24 cellular contexts compared by ENCODE assay signal in the genomic region with DNA sequence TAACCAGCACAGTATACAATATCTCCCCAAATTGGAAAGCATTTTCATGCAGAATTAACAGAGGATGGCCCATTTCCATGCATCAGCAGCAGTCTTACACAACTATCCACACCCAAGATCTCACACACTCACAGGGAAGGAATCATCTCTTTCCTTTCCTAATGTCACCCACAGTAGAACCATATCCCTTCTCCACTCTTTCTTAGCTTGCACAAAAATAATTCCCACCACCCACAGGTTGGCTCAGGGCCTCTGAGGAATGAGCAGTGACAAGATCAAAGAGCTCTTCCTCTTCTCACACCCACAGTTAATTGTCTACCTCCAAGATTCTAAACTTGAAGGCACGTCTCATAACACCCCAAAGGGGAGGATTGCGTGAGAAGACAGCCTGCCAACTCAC.
"Had no signal": no experiment of that assay in that cellular context is flagged by ENCODE, and none has a peak within 500 bp of the region (broad histone marks: within the 10 kb centered on the region; RNA-seq: fewer than 3 reads in every experiment).

No MANE protein-coding gene starts in this region.

- DNase-seq: activated CD4-positive, alpha-beta T cell treated with anti-CD3 and anti-CD28 coated beads for 48 hours; activated CD4-positive, CD25-positive, alpha-beta regulatory T cell; activated CD8-positive, alpha-beta T cell treated with anti-CD3 and anti-CD28 coated beads for 36 hours; activated naive CD4-positive, alpha-beta T cell treated with Interleukin-2 at 50 U/mL for 16 hours; activated naive CD8-positive, alpha-beta T cell treated with anti-CD3 and anti-CD28 coated beads, Interleukin-2, amount 10 ng/mL, durations not matched to agents 7 days and 5 days; activated T-cell treated with anti-CD3 and anti-CD28 coated beads, Interleukin-2, amount 50 U/mL, for 24 hours; amygdala; body of pancreas; central memory CD4-positive, alpha-beta T cell; colonic mucosa; kidney; left lung; occipital lobe; stimulated activated CD4-positive, alpha-beta T cell treated with anti-CD3 and anti-CD28 coated beads, Interleukin-12 subunit alpha, Interleukin-12 subunit beta, amount 100 ng/mL, for 4 hours; stimulated activated CD4-positive, alpha-beta T cell treated with anti-CD3 and anti-CD28 coated beads, Interleukin-1b, Interleukin-23, amount 100 ng/mL, for 48 hours; stimulated activated naive CD8-positive, alpha-beta T cell treated with anti-CD3 and anti-CD28 coated beads, Interleukin-15, Interleukin-2, amounts not matched to agents 100 U/mL and 50 U/mL, for 24 hours; substantia nigra; T-helper 1 cell; T-helper 9 cell; uterus had no signal

- ATAC-seq: activated CD8-positive, alpha-beta T cell treated with anti-CD3 and anti-CD28 coated beads for 36 hours; body of pancreas; esophagus mucosa; left lung; stimulated activated naive CD8-positive, alpha-beta T cell treated with anti-CD3 and anti-CD28 coated beads, Interleukin-15, Interleukin-2, amounts not matched to agents 100 U/mL and 50 U/mL, for 24 hours had no signal

- H3K9me3 ChIP-seq: colonic mucosa, uterus had no signal

- H3K27ac ChIP-seq: body of pancreas, colonic mucosa, left lung, right atrium auricular region, tibial nerve, uterus had no signal

- H3K4me3 ChIP-seq: body of pancreas, colonic mucosa, left lung, right atrium auricular region, tibial nerve, uterus had no signal

- FAIRE-seq: frontal cortex, kidney had no signal

- H3K4me1 ChIP-seq: body of pancreas, colonic mucosa, left lung, right atrium auricular region, tibial nerve, uterus had no signal

- H3K27me3 ChIP-seq: body of pancreas, colonic mucosa, left lung, right atrium auricular region, tibial nerve, uterus had no signal

- H3K36me3 ChIP-seq: colonic mucosa, left lung, right atrium auricular region, tibial nerve, uterus had no signal
